8 cellular contexts compared by ENCODE assay signal in genomic region chr6:42028234-42029061, GRCh38. TPM values are rescaled to one million over a fixed set of nuclear protein-coding genes. Genes with fewer than 3 reads are reported as not detected.
DNase-seq lines count a peak whose midpoint lies in the region; ATAC-seq and TF ChIP-seq lines count a peak whose summit lies in the region.

No MANE protein-coding gene starts in this region.

- DNase-seq in SHP77 (lab: John Stamatoyannopoulos, UW) = peak; percentile 41 to 47
- no peak for DNase-seq in SHP77 treated with DMSO at 0.1 percent for 48 hours (lab: John Stamatoyannopoulos, UW)
- peak; percentile 95 for DNase-seq in fibroblast of villous mesenchyme (ENCODE audit: low read depth)
- no peak for DNase-seq in Calu3
- DNase-seq in RPMI8226 = no peak
- no peak for DNase-seq in amygdala (lab: John Stamatoyannopoulos, UW)

- no peak overlapping the region for H3K4me3 Mint-ChIP-seq in Calu3 (ENCODE audit: low read depth, unreplicated experiment)

- peaks cover 9% of the 10 kb centered on the region for H3K4me1 Mint-ChIP-seq in Calu3 (ENCODE audit: low read depth, unreplicated experiment)

- H3K4me3 ChIP-seq in fibroblast of villous mesenchyme (ENCODE audit: low read depth, low read length) = no peak overlapping the region
- peak overlapping the region in 2 of 3 donors; percentile 41 to 45 for H3K4me3 ChIP-seq in skeletal muscle tissue (ENCODE audit: low read length in 3 of 3)

- H3K9me3 ChIP-seq in skeletal muscle tissue (ENCODE audit: control insufficient read depth in 3 of 3, low read length in 3 of 3) = no peaks in the 10 kb centered on the region

- peak; percentile 85 for ATAC-seq in SK-N-SH treated with all-trans-retinoic acid at 6 μM for 48 hours

- no peaks in the 10 kb centered on the region for H3K27me3 ChIP-seq in skeletal muscle tissue (ENCODE audit: control insufficient read depth in 3 of 3, insufficient read depth in 3 of 3, low read length in 3 of 3)

- H3K36me3 ChIP-seq in skeletal muscle tissue (ENCODE audit: control insufficient read depth in 3 of 3, insufficient read depth in 3 of 3, low read length in 3 of 3) = no peaks in the 10 kb centered on the region

- no peak overlapping the region for H3K27ac Mint-ChIP-seq in Calu3 (ENCODE audit: unreplicated experiment)

- H3K36me3 Mint-ChIP-seq in Calu3 (ENCODE audit: insufficient read depth, unreplicated experiment) = no peaks in the 10 kb centered on the region

- no peak overlapping the region for H3K27ac ChIP-seq in skeletal muscle tissue (ENCODE audit: low read depth, low read length)

- intact Hi-C loops in Calu3 (cut with micrococcal nuclease; ENCODE audit: unreplicated experiment) = no loop called here

- no peaks in the 10 kb centered on the region for H3K9me3 Mint-ChIP-seq in Calu3 (ENCODE audit: low read depth, unreplicated experiment)

- peaks cover 16 to 25% (median 23%) of the 10 kb centered on the region in 3 donors for H3K4me1 ChIP-seq in skeletal muscle tissue (ENCODE audit: control insufficient read depth in 3 of 3, insufficient read depth in 3 of 3, low read length in 3 of 3)

- CTCF ChIA-PET in Calu3 (lab: Charles Lee) = interaction anchor here (0.6 to 1.1 kb wide), 4 partner anchors 16 to 679 kb away, joined by 3 to 4 read pairs (median 3); no protein-coding TSS in a partner anchor

- no peaks in the 10 kb centered on the region for H3K27me3 Mint-ChIP-seq in Calu3 (ENCODE audit: unreplicated experiment)

- BruUV-seq in Calu3 (replicated peaks; lab: Mats Ljungman, UMichigan) = no TSS peak

- peak overlapping the region in 1 of 3 donors; percentile 28 for H3K9ac ChIP-seq in skeletal muscle tissue (ENCODE audit: low read depth in 1 of 3, low read length in 3 of 3)

- no peak for TF ChIP-seq CTCF in fibroblast of villous mesenchyme (IDR thresholded peaks at IDR 0.05; ENCODE audit: insufficient read depth, low read depth, low read length)
- TF ChIP-seq CTCF in Calu3 (IDR thresholded peaks at IDR 0.05; ENCODE audit: unreplicated experiment) = no peak

TF ChIP-seq in SK-N-SH treated with all-trans-retinoic acid at 6 μM for 48 hours, 23 proteins besides CTCF, POLR2A, EP300 and RAD21:
- TF ChIP-seq ZNF70 (CRISPR knock-in tag; IDR thresholded peaks at IDR 0.05) = no peak

RNA-seq across cellular contexts. Expression of gene TAF8, which starts 21.9 kb away (rescaled TPM):
- total RNA-seq in fibroblast of villous mesenchyme (16.0 and 20.0 TPM in 2 replicates), skeletal muscle tissue (17.2 TPM), Calu3 (2022) (32.6 and 34.0 TPM in 2 replicates)

Comparison
In these comparisons a context has a peak if more than half of its experiments do, and no peak if none do; other contexts are left out.
1. DNase-seq: peak in SHP77 (2 of 2) and fibroblast of villous mesenchyme (single experiment); none in SHP77 treated with DMSO at 0.1 percent for 48 hours (single experiment), Calu3 (single experiment), RPMI8226 (single experiment) and amygdala (0 of 56).